In genomic region chr2:144448389-144449027, GRCh38 we compare ENCODE assay signal across 12 cellular contexts.
DNase-seq lines count a peak whose midpoint lies in the region; ATAC-seq and TF ChIP-seq lines count a peak whose summit lies in the region.
"Had no signal": no experiment of that assay in that cellular context is flagged by ENCODE, and none has a peak within 500 bp of the region (broad histone marks: within the 10 kb centered on the region; RNA-seq: fewer than 3 reads in every experiment).

No MANE protein-coding gene starts in this region.

- no peak for TF ChIP-seq CTCF in Peyer's patch (IDR thresholded peaks at IDR 0.05)

- H3K27ac ChIP-seq in Peyer's patch (peak overlapping the region; percentile 23 to 67 (median 60)), right cardiac atrium (ENCODE audit: low read length) (peak overlapping the region; percentile 75), subcutaneous abdominal adipose tissue (ENCODE audit: low read depth, low read length) (peak overlapping the region; percentile 32)
- H3K27ac ChIP-seq: HL-60 had no signal

- TF ChIP-seq POLR2A in Peyer's patch (IDR thresholded peaks at IDR 0.05) = no peak

- H3K4me3 ChIP-seq in Peyer's patch (peak overlapping the region in 2 of 4 donors; percentile 9 to 13), right cardiac atrium (ENCODE audit: low read length) (no peak overlapping the region), subcutaneous abdominal adipose tissue (ENCODE audit: low read depth in 1 of 5, low read length in 5 of 5) (no peak overlapping the region)

- ATAC-seq in GM19324 (IDR thresholded peaks at IDR 0.05; ENCODE audit: low FRiP score, unreplicated experiment) (peak; percentile 47), right cardiac atrium (peak in 1 of 2 donors; percentile 13), GM19023 (IDR thresholded peaks at IDR 0.05; ENCODE audit: unreplicated experiment) (no peak), HG02610 (IDR thresholded peaks at IDR 0.05; ENCODE audit: unreplicated experiment) (no peak)

- no peak for DNase-seq in Peyer's patch
- peak in 1 of 3 donors; percentile 24 for DNase-seq in right cardiac atrium
- no peak for DNase-seq in OCI-M2 (lab: John Stamatoyannopoulos, UW; ENCODE audit: unreplicated experiment)
- no peak for DNase-seq in NCI-H226
- DNase-seq: activated naive CD4-positive, alpha-beta T cell treated with anti-CD3 and anti-CD28 coated beads, Interleukin-2, amount 50 U/mL, for 16 hours; DMS79; NCI-H1092 treated with DMSO at 0.1 percent for 48 hours had no signal

- no peak overlapping the region for H3K9ac ChIP-seq in subcutaneous abdominal adipose tissue (ENCODE audit: low read length in 5 of 5)

- H3K27me3 ChIP-seq in Peyer's patch = no peaks in the 10 kb centered on the region
- H3K27me3 ChIP-seq in right cardiac atrium (ENCODE audit: control insufficient read depth, insufficient read depth) = no peaks in the 10 kb centered on the region
- no peaks in the 10 kb centered on the region for H3K27me3 ChIP-seq in subcutaneous abdominal adipose tissue (ENCODE audit: control insufficient read depth in 5 of 5, insufficient read depth in 4 of 5, low read length in 5 of 5)

- 58% methylated on average over 10 of the region's 10 CpGs for whole genome bisulfite sequencing in right cardiac atrium

- H3K36me3 ChIP-seq in Peyer's patch (no peaks in the 10 kb centered on the region), subcutaneous abdominal adipose tissue (ENCODE audit: control insufficient read depth in 5 of 5, insufficient read depth in 5 of 5, low read length in 5 of 5) (peaks cover 0 to 14% (median 2%) of the 10 kb centered on the region in 5 donors)

- intact Hi-C loops in right cardiac atrium (cut with DNase I) = no loop called here

- H3K9me3 ChIP-seq in Peyer's patch (no peaks in the 10 kb centered on the region), right cardiac atrium (ENCODE audit: control insufficient read depth, low read length) (no peaks in the 10 kb centered on the region), subcutaneous abdominal adipose tissue (ENCODE audit: control insufficient read depth in 5 of 5, low read length in 5 of 5) (no peaks in the 10 kb centered on the region)

- H3K4me1 ChIP-seq in Peyer's patch (no peaks in the 10 kb centered on the region), right cardiac atrium (ENCODE audit: control insufficient read depth, insufficient read depth, low read length) (peaks cover 11% of the 10 kb centered on the region), subcutaneous abdominal adipose tissue (ENCODE audit: control insufficient read depth in 5 of 5, insufficient read depth in 5 of 5, low read length in 5 of 5) (peaks cover 0 to 32% (median 23%) of the 10 kb centered on the region in 5 donors)
